20 cellular contexts compared by ENCODE assay signal in the genomic region with DNA sequence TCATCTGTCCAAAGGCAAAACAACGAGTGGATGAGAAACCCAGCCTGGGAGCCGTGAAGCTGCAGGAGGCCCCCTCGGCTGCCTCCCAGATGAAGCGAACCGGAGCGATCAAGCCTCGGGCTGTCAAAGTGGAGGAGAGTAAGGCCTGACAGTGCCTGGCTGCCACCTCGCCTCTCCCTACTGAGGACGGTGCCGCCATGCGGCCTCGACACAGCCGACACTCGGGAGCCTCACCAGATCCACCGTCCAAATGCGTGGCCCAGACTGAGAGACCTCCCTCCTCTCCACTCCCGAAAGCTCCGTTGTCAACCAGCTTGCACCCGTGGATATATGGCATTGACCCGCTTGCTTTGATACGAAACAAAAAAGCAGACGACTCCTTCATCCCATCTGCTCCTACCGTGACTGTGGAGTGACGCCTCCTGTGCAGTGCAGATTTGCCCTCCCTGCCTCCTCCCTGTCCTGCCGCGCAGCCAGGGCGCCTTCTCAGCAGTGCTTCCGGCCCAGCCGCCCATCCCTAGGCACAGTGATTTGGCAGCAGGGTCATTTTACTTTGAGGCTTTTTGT. TPM values are rescaled to one million over a fixed set of nuclear protein-coding genes. Genes with fewer than 3 reads are reported as not detected.
DNase-seq lines count a peak whose midpoint lies in the region; ATAC-seq, FAIRE-seq and TF ChIP-seq lines count a peak whose summit lies in the region.
"Had no signal": no experiment of that assay in that cellular context is flagged by ENCODE, and none has a peak within 500 bp of the region (broad histone marks: within the 10 kb centered on the region; RNA-seq: fewer than 3 reads in every experiment).

No MANE protein-coding gene starts in this region.

- FAIRE-seq in GM12878 (lab: Jason Lieb, UNC): no peak
- FAIRE-seq: GM19239, K562, RCC 7860 had no signal

- SMC1A ChIA-PET in GM12878 (lab: Charles Lee; ENCODE audit: uncharacterized antibody, unreplicated experiment): no interaction called here

- no peak overlapping the region for H3K4me3 ChIP-seq in GM12878
- H3K4me3 ChIP-seq in lower lobe of right lung: no peak overlapping the region
- H3K4me3 ChIP-seq: K562 had no signal

- no TSS peak for BruUV-seq in GM12878 (replicated peaks; lab: Mats Ljungman, UMichigan)

- no peaks in the 10 kb centered on the region for H3K27me3 Mint-ChIP-seq in CD4-positive, alpha-beta T cell
- H3K27me3 Mint-ChIP-seq in nephron progenitor cell (ENCODE audit: low read depth, poor library complexity) (peaks cover 3% of the 10 kb centered on the region), endothelial cell (ENCODE audit: unreplicated experiment) (peaks cover 16% of the 10 kb centered on the region)

- no peak for TF ChIP-seq RAD21 in GM12878 (IDR thresholded peaks at IDR 0.05; ENCODE audit: insufficient read depth, low read depth, low read length)

- H3K4me1 ChIP-seq in GM12878 (ENCODE audit: control insufficient read depth, insufficient read depth, low read length) (no peaks in the 10 kb centered on the region), lower lobe of right lung (peaks cover under 1% of the 10 kb centered on the region)

- intact Hi-C loops in CD4-positive, alpha-beta T cell (cut with DNase I, micrococcal nuclease): loop anchor here in 1 of 2 experiments (5.0 kb wide), 1 partner anchor 99 kb away; no protein-coding TSS in a partner anchor
- intact Hi-C loops in GM12878 (cut with micrococcal nuclease; ENCODE audit: unreplicated experiment) (no loop called here), lower lobe of right lung (cut with DNase I) (no loop called here)

- no peak overlapping the region for H3K4me2 ChIP-seq in GM12878 (ENCODE audit: control insufficient read depth, insufficient read depth)
- H3K4me2 ChIP-seq: SK-N-SH had no signal

- DNase-seq in CD4-positive, alpha-beta T cell: no peak
- DNase-seq in G401 (ENCODE audit: low spot score): peak; percentile 69
- no peak for DNase-seq in GM12878 (ENCODE audit: low read depth, low spot score)
- no peak for DNase-seq in nephron progenitor cell
- DNase-seq in endothelial cell (ENCODE audit: low spot score): no peak
- DNase-seq in lower lobe of right lung: no peak
- DNase-seq: ACHN, GDM1, NCI-H1105, NCI-H1694 treated with DMSO at 0.1 percent for 48 hours, NCI-H510A, NCI-H748 treated with DMSO at 0.1 percent for 48 hours, SHP77 treated with DMSO at 0.1 percent for 48 hours, SK-N-SH had no signal

- TF ChIP-seq POLR2A in GM12878 (IDR thresholded peaks at IDR 0.05; ENCODE audit: low read depth, low read length): peak; percentile 25

- no peaks in the 10 kb centered on the region for H3K9me3 Mint-ChIP-seq in CD4-positive, alpha-beta T cell
- H3K9me3 Mint-ChIP-seq in nephron progenitor cell (no peaks in the 10 kb centered on the region), endothelial cell (ENCODE audit: unreplicated experiment) (no peaks in the 10 kb centered on the region)

- H3K9ac ChIP-seq in GM12878 (ENCODE audit: control insufficient read depth, insufficient read depth, low read length): no peak overlapping the region
- H3K9ac ChIP-seq: SK-N-SH had no signal

- in situ Hi-C loops in G401 (cut with HindIII; ENCODE audit: low sequenced_read_pairs) (no loop called here), GM12878 (cut with MboI) (no loop called here)

- H3K36me3 ChIP-seq in GM12878 (ENCODE audit: control insufficient read depth in 2 of 2, insufficient read depth in 2 of 2, low read length in 1 of 2): peaks cover 41 to 54% of the 10 kb centered on the region in 2 experiments
- H3K36me3 ChIP-seq in lower lobe of right lung: peaks cover 95% of the 10 kb centered on the region

- no peak for TF ChIP-seq CTCF in CD4-positive, alpha-beta T cell (IDR thresholded peaks at IDR 0.05)
- no peak for TF ChIP-seq CTCF in GM12878 (IDR thresholded peaks at IDR 0.05 in 2 of 3, conservative IDR thresholded peaks at IDR 0.05 in 1 of 3; ENCODE audit: control insufficient read depth in 2 of 3, extremely low read depth in 1 of 3, insufficient read depth in 1 of 3, low read depth in 3 of 3, low read length in 3 of 3)
- no peak for TF ChIP-seq CTCF in nephron progenitor cell (IDR thresholded peaks at IDR 0.05)
- TF ChIP-seq CTCF in endothelial cell (IDR thresholded peaks at IDR 0.05; ENCODE audit: unreplicated experiment): no peak
- TF ChIP-seq CTCF in lower lobe of right lung (IDR thresholded peaks at IDR 0.05): no peak

- no peaks in the 10 kb centered on the region for H3K79me2 ChIP-seq in GM12878 (ENCODE audit: control insufficient read depth, insufficient read depth, low read length)

- H3K4me3 Mint-ChIP-seq in CD4-positive, alpha-beta T cell: no peak overlapping the region
- H3K4me3 Mint-ChIP-seq in nephron progenitor cell (no peak overlapping the region), endothelial cell (ENCODE audit: unreplicated experiment) (no peak overlapping the region)

- TF ChIP-seq EP300 in GM12878 (IDR thresholded peaks at IDR 0.05; ENCODE audit: borderline replicate concordance in 1 of 2, control insufficient read depth in 1 of 2, low read depth in 2 of 2, low read length in 2 of 2): no peak

- POLR2A ChIA-PET in CD4-positive, alpha-beta T cell (lab: Charles Lee): no interaction called here
- POLR2A ChIA-PET in GM12878 (lab: Charles Lee): no interaction called here

- peak overlapping the region; percentile 55 for H3K27ac Mint-ChIP-seq in CD4-positive, alpha-beta T cell
- peak overlapping the region; percentile 78 for H3K27ac Mint-ChIP-seq in nephron progenitor cell
- no peak overlapping the region for H3K27ac Mint-ChIP-seq in endothelial cell (ENCODE audit: unreplicated experiment)

- CTCF ChIA-PET in CD4-positive, alpha-beta T cell (lab: Charles Lee): no interaction called here
- CTCF ChIA-PET in GM12878 (lab: Yijun Ruan, JAX): interaction anchor here (0.7 to 1.5 kb wide), 2 partner anchors 146 to 180 kb away, joined by 3 to 4 read pairs; no protein-coding TSS in a partner anchor

- no peak for ATAC-seq in CD4-positive, alpha-beta T cell (ENCODE audit: poor library complexity)
- ATAC-seq in GM12878 (no peak), HG02884 (IDR thresholded peaks at IDR 0.05; ENCODE audit: unreplicated experiment) (no peak), lower lobe of right lung (no peak)
- ATAC-seq: HCT116, K562 had no signal

- no peak overlapping the region for H2AFZ ChIP-seq in GM12878 (ENCODE audit: control insufficient read depth, low read depth, low read length)

- no peaks in the 10 kb centered on the region for H3K9me3 ChIP-seq in CD4-positive, alpha-beta T cell (ENCODE audit: control insufficient read depth, low read length)
- H3K9me3 ChIP-seq in GM12878 (replicated peaks; ENCODE audit: control insufficient read depth, insufficient read depth, low read length) (no peaks in the 10 kb centered on the region), lower lobe of right lung (no peaks in the 10 kb centered on the region)
- H3K9me3 ChIP-seq: SK-N-SH had no signal

- H3K36me3 Mint-ChIP-seq in CD4-positive, alpha-beta T cell (ENCODE audit: low read depth): peaks cover 91% of the 10 kb centered on the region
- peaks cover 74% of the 10 kb centered on the region for H3K36me3 Mint-ChIP-seq in nephron progenitor cell (ENCODE audit: low read depth)
- H3K36me3 Mint-ChIP-seq in endothelial cell (ENCODE audit: low read depth, unreplicated experiment): peaks cover 73% of the 10 kb centered on the region

- H4K20me1 ChIP-seq in GM12878 (ENCODE audit: control insufficient read depth, insufficient read depth): no peaks in the 10 kb centered on the region

- H3K27ac ChIP-seq in CD4-positive, alpha-beta T cell (ENCODE audit: low read depth, low read length): no peak overlapping the region
- H3K27ac ChIP-seq in GM12878 (ENCODE audit: control insufficient read depth, insufficient read depth) (no peak overlapping the region), lower lobe of right lung (no peak overlapping the region)

- 95% methylated on average over 22 of the region's 29 CpGs for WGBS in GM12878 (ENCODE audit: insufficient coverage, insufficient replicate concordance, low lambda C conversion rate, missing lambda C conversion rate)

- peaks cover 38% of the 10 kb centered on the region for H3K4me1 Mint-ChIP-seq in CD4-positive, alpha-beta T cell (ENCODE audit: low read depth)
- peaks cover 21% of the 10 kb centered on the region for H3K4me1 Mint-ChIP-seq in nephron progenitor cell
- H3K4me1 Mint-ChIP-seq in endothelial cell (ENCODE audit: unreplicated experiment): peaks cover 30% of the 10 kb centered on the region

- RAD21 ChIA-PET in GM12878 (lab: Charles Lee; ENCODE audit: unreplicated experiment): no interaction called here

- H3K27me3 ChIP-seq in CD4-positive, alpha-beta T cell (ENCODE audit: control insufficient read depth, insufficient read depth, low read length): no peaks in the 10 kb centered on the region
- H3K27me3 ChIP-seq in GM12878 (replicated peaks in 1 of 2; ENCODE audit: control insufficient read depth in 2 of 2, insufficient read depth in 2 of 2, low read length in 1 of 2): no peaks in the 10 kb centered on the region
- H3K27me3 ChIP-seq in lower lobe of right lung (ENCODE audit: low read depth): no peaks in the 10 kb centered on the region

RNA-seq across cellular contexts. Expression of gene POMT1, which starts 6.9 kb away (rescaled TPM):
- total RNA-seq in CD4-positive, alpha-beta T cell: 10 to 100 TPM; 50.1 to 50.5 TPM
- total RNA-seq in G401 (2014; rRNA removed; shearing (Covaris generic)): 19.4 and 36.5 TPM in 2 replicates
- total RNA-seq in GM12878 (2013; cell fraction: nucleolus; rRNA removed): 60.0 and 65.0 TPM in 2 replicates
- total RNA-seq in GM12878 (2014; rRNA removed): 13.9 and 16.4 TPM in 2 replicates
- total RNA-seq in GM12878 (2014; rRNA removed; fragmentation: Illumina TruSeq; extraction: Trizol): 8.3 and 8.4 TPM in 2 replicates
- 16.1 and 19.2 TPM in 2 replicates for total RNA-seq in GM12878 (2021)
- 14.9 TPM for polyA plus RNA-seq in GM12878 (2011; ENCODE audit: low read depth)
- 8.3 and 12.7 TPM in 2 replicates for polyA plus RNA-seq in GM12878 (2011; rRNA removed)
- 14.3 and 17.0 TPM in 2 replicates for polyA plus RNA-seq in GM12878 (2011; cell fraction: cytosol; rRNA removed)
- polyA plus RNA-seq in GM12878 (2011; cell fraction: nucleus; rRNA removed): 117 and 118 TPM in 2 replicates
- polyA plus RNA-seq in GM12878 (2012): 21.9 and 23.3 TPM in 2 replicates
- 5.1 and 9.1 TPM in 2 replicates for polyA plus RNA-seq in GM12878 (2014; fragmentation: Illumina TruSeq; extraction: Trizol)
- 1 to 10 TPM; 1.2 to 2.2 TPM for polyA plus RNA-seq in GM12878 (2014; fragmentation: Nextera tagmentation; extraction: Ambion mirVana)
- polyA plus RNA-seq in GM12878 (2014; rRNA removed): 15.8 and 20.7 TPM in 2 replicates
- 10 to 100 TPM; 12.5 to 12.7 TPM for polyA plus RNA-seq in GM12878 (2016; fragmentation: Nextera tagmentation; extraction: Ambion mirVana)
- polyA minus RNA-seq in GM12878 (2011; rRNA and poly(A)+ RNA removed): 6.1 and 9.9 TPM in 2 replicates
- 5.9 and 7.7 TPM in 2 replicates for polyA minus RNA-seq in GM12878 (2011; cell fraction: cytosol; rRNA and poly(A)+ RNA removed)
- polyA minus RNA-seq in GM12878 (2011; cell fraction: nucleus; rRNA and poly(A)+ RNA removed): 9.8 and 14.5 TPM in 2 replicates
- total RNA-seq in endothelial cell (ENCODE audit: unreplicated experiment): 57.6 TPM
- 25.9 TPM for total RNA-seq in lower lobe of right lung

RNA-seq across cellular contexts. Expression of gene UCK1, which starts 35.3 kb away (rescaled TPM):
- 10 to 100 TPM; 22.1 to 22.5 TPM for total RNA-seq in CD4-positive, alpha-beta T cell
- 43.4 and 45.8 TPM in 2 replicates for total RNA-seq in G401 (2014; rRNA removed; shearing (Covaris generic))
- total RNA-seq in GM12878 (2013; cell fraction: nucleolus; rRNA removed): 8.9 and 11.8 TPM in 2 replicates
- total RNA-seq in GM12878 (2014; rRNA removed) (19.0 and 20.8 TPM in 2 replicates), GM12878 (2014; rRNA removed; fragmentation: Illumina TruSeq; extraction: Trizol) (10.0 and 12.8 TPM in 2 replicates), GM12878 (2021) (19.2 and 20.6 TPM in 2 replicates), endothelial cell (ENCODE audit: unreplicated experiment) (23.0 TPM), lower lobe of right lung (25.9 TPM)
- polyA plus RNA-seq in GM12878 (2011; ENCODE audit: low read depth): 10.3 TPM
- polyA plus RNA-seq in GM12878 (2011; rRNA removed) (12.1 and 16.7 TPM in 2 replicates), GM12878 (2014; fragmentation: Illumina TruSeq; extraction: Trizol) (8.6 and 10.9 TPM in 2 replicates), GM12878 (2014; fragmentation: Nextera tagmentation; extraction: Ambion mirVana) (under 1 TPM; 0.31 to 0.88 TPM), GM12878 (2014; rRNA removed) (27.0 and 36.8 TPM in 2 replicates), GM12878 (2016; fragmentation: Nextera tagmentation; extraction: Ambion mirVana) (10 to 100 TPM; 24.0 to 24.3 TPM)
- 21.3 and 26.1 TPM in 2 replicates for polyA plus RNA-seq in GM12878 (2011; cell fraction: cytosol; rRNA removed)
- 30.5 and 35.2 TPM in 2 replicates for polyA plus RNA-seq in GM12878 (2011; cell fraction: nucleus; rRNA removed)
- polyA plus RNA-seq in GM12878 (2012): 13.5 and 15.4 TPM in 2 replicates
- polyA minus RNA-seq in GM12878 (2011; rRNA and poly(A)+ RNA removed): 9.4 and 13.1 TPM in 2 replicates
- 8.5 and 12.4 TPM in 2 replicates for polyA minus RNA-seq in GM12878 (2011; cell fraction: cytosol; rRNA and poly(A)+ RNA removed)
- polyA minus RNA-seq in GM12878 (2011; cell fraction: nucleus; rRNA and poly(A)+ RNA removed): 11.6 and 19.9 TPM in 2 replicates

RNA-seq across cellular contexts. Expression of gene PRRT1B, which starts 49.5 kb away (rescaled TPM):
- total RNA-seq in CD4-positive, alpha-beta T cell: not detected
- not detected in 2 replicates for total RNA-seq in G401 (2014; rRNA removed; shearing (Covaris generic))
- total RNA-seq in GM12878 (2013; cell fraction: nucleolus; rRNA removed): not detected in 2 replicates
- not detected in 2 replicates for total RNA-seq in GM12878 (2014; rRNA removed)
- total RNA-seq in GM12878 (2014; rRNA removed; fragmentation: Illumina TruSeq; extraction: Trizol): not detected in 2 replicates
- total RNA-seq in GM12878 (2021): not detected in 2 replicates
- not detected for polyA plus RNA-seq in GM12878 (2011; ENCODE audit: low read depth)
- not detected in 2 replicates for polyA plus RNA-seq in GM12878 (2011; rRNA removed)
- not detected in 2 replicates for polyA plus RNA-seq in GM12878 (2011; cell fraction: cytosol; rRNA removed)
- not detected in 2 replicates for polyA plus RNA-seq in GM12878 (2011; cell fraction: nucleus; rRNA removed)
- not detected in 2 replicates for polyA plus RNA-seq in GM12878 (2012)
- not detected in 2 replicates for polyA plus RNA-seq in GM12878 (2014; fragmentation: Illumina TruSeq; extraction: Trizol)
- polyA plus RNA-seq in GM12878 (2014; fragmentation: Nextera tagmentation; extraction: Ambion mirVana): not detected
- not detected in 2 replicates for polyA plus RNA-seq in GM12878 (2014; rRNA removed)
- not detected for polyA plus RNA-seq in GM12878 (2016; fragmentation: Nextera tagmentation; extraction: Ambion mirVana)
- polyA minus RNA-seq in GM12878 (2011; rRNA and poly(A)+ RNA removed): not detected in 2 replicates
- not detected in 2 replicates for polyA minus RNA-seq in GM12878 (2011; cell fraction: cytosol; rRNA and poly(A)+ RNA removed)
- not detected in 2 replicates for polyA minus RNA-seq in GM12878 (2011; cell fraction: nucleus; rRNA and poly(A)+ RNA removed)
- total RNA-seq in endothelial cell (ENCODE audit: unreplicated experiment): not detected
- 6.3 TPM for total RNA-seq in lower lobe of right lung
- total RNA-seq: K562, OCI-LY7 had no signal
- polyA plus RNA-seq: K562, SK-N-SH had no signal
